Comparison of ENCODE assay signal across 11 cellular contexts in the genomic region with DNA sequence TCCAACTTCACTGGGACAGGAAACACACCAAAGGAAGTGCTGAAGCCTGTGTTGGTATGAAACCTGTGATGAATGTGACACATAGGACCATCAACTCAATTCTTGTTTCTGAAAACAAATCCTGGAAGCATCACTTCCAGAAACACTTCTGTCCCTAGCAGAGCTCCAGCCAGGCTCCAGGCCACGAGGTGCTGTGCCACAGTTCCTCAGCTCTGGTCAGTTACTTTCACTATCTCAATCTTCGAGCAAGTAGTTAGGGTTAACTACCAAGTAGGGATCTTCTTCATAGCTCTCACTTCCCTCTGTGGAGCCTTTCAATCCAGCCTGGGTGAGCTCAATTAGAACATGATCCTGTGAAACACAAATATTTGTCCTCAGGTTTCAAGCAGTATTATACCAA. TPM values are rescaled to one million over a fixed set of nuclear protein-coding genes. Genes with fewer than 3 reads are reported as not detected.
DNase-seq lines count a peak whose midpoint lies in the region; ATAC-seq lines count a peak whose summit lies in the region.
"Had no signal": no experiment of that assay in that cellular context is flagged by ENCODE, and none has a peak within 500 bp of the region (broad histone marks: within the 10 kb centered on the region; RNA-seq: fewer than 3 reads in every experiment).

No MANE protein-coding gene starts in this region.

- H3K36me3 Mint-ChIP-seq in CD4-positive, CD25-positive, alpha-beta regulatory T cell: peaks cover 30% of the 10 kb centered on the region

- no peaks in the 10 kb centered on the region for H3K9me3 ChIP-seq in CD4-positive, CD25-positive, alpha-beta regulatory T cell (ENCODE audit: control insufficient read depth in 2 of 2, low read length in 2 of 2)
- no peaks in the 10 kb centered on the region for H3K9me3 ChIP-seq in muscle layer of duodenum (ENCODE audit: control insufficient read depth in 1 of 2, low read length in 2 of 2)

- H3K36me3 ChIP-seq in CD4-positive, CD25-positive, alpha-beta regulatory T cell (ENCODE audit: control insufficient read depth, insufficient read depth, low read length): peaks cover 36% of the 10 kb centered on the region
- H3K36me3 ChIP-seq in muscle layer of duodenum (ENCODE audit: control insufficient read depth in 1 of 2, insufficient read depth in 2 of 2, low read length in 2 of 2): peaks cover 16 to 21% of the 10 kb centered on the region in 2 donors

- no peaks in the 10 kb centered on the region for H3K9me3 Mint-ChIP-seq in CD4-positive, CD25-positive, alpha-beta regulatory T cell

- H3K27me3 Mint-ChIP-seq in CD4-positive, CD25-positive, alpha-beta regulatory T cell: no peaks in the 10 kb centered on the region

- peak overlapping the region; percentile 13 to 69 (median 50) for H3K27ac Mint-ChIP-seq in CD4-positive, CD25-positive, alpha-beta regulatory T cell

- DNase-seq in CD4-positive, CD25-positive, alpha-beta regulatory T cell: peak in 1 of 3 donors; percentile 30
- peak; percentile 16 for DNase-seq in NCI-H69 (lab: John Stamatoyannopoulos, UW)
- peak; percentile 55 for DNase-seq in dermis blood vessel endothelial cell
- DNase-seq in DMS153 treated with DMSO at 0.1 percent for 48 hours (lab: John Stamatoyannopoulos, UW; ENCODE audit: unreplicated experiment): no peak
- DNase-seq: kidney had no signal

- H3K4me1 Mint-ChIP-seq in CD4-positive, CD25-positive, alpha-beta regulatory T cell: peaks cover 6 to 17% (median 12%) of the 10 kb centered on the region in 4 donors

- H3K27me3 ChIP-seq in CD4-positive, CD25-positive, alpha-beta regulatory T cell (ENCODE audit: control insufficient read depth, insufficient read depth, low read length): no peaks in the 10 kb centered on the region
- H3K27me3 ChIP-seq in muscle layer of duodenum (ENCODE audit: low read depth, low read length): no peaks in the 10 kb centered on the region

- ATAC-seq in CD4-positive, CD25-positive, alpha-beta regulatory T cell (ENCODE audit: low read depth in 2 of 2): peak in 1 of 2 donors; percentile 40
- no peak for ATAC-seq in GM21423 (IDR thresholded peaks at IDR 0.05; ENCODE audit: unreplicated experiment)
- no peak for ATAC-seq in HG03469 (IDR thresholded peaks at IDR 0.05; ENCODE audit: unreplicated experiment)
- ATAC-seq in GM21717 (IDR thresholded peaks at IDR 0.05; ENCODE audit: unreplicated experiment): no peak

- H3K4me1 ChIP-seq in CD4-positive, CD25-positive, alpha-beta regulatory T cell (ENCODE audit: control insufficient read depth, insufficient read depth, low read length, poor library complexity, severe bottlenecking): no peaks in the 10 kb centered on the region
- H3K4me1 ChIP-seq in muscle layer of duodenum (ENCODE audit: control insufficient read depth in 1 of 2, insufficient read depth in 2 of 2, low read length in 2 of 2): no peaks in the 10 kb centered on the region

- H3K4me3 ChIP-seq in CD4-positive, CD25-positive, alpha-beta regulatory T cell (ENCODE audit: low read depth, low read length): no peak overlapping the region
- no peak overlapping the region for H3K4me3 ChIP-seq in muscle layer of duodenum (ENCODE audit: low read depth in 1 of 2, low read length in 2 of 2)
- H3K4me3 ChIP-seq: skin epidermis had no signal

- no peak overlapping the region for H3K27ac ChIP-seq in CD4-positive, CD25-positive, alpha-beta regulatory T cell (ENCODE audit: insufficient read depth, low read length, poor library complexity, severe bottlenecking)
- H3K27ac ChIP-seq in muscle layer of duodenum (ENCODE audit: low read length): peak overlapping the region; percentile 7

- H3K4me3 Mint-ChIP-seq in CD4-positive, CD25-positive, alpha-beta regulatory T cell: no peak overlapping the region

RNA-seq across cellular contexts. Expression of a gene that starts 3.6 kb away (rescaled TPM):
- not detected for total RNA-seq in CD4-positive, CD25-positive, alpha-beta regulatory T cell
- not detected for polyA plus RNA-seq in CD4-positive, CD25-positive, alpha-beta regulatory T cell
- under 0.01 TPM in 1 of 2 replicates, not detected in the other for total RNA-seq in dermis blood vessel endothelial cell
- total RNA-seq: kidney, SK-MEL-5 had no signal

RNA-seq across cellular contexts. Expression of a gene that starts 35.6 kb away (rescaled TPM):
- 27.7 TPM for total RNA-seq in CD4-positive, CD25-positive, alpha-beta regulatory T cell
- 10 to 100 TPM; 15.6 to 18.7 (median 18.0) TPM for polyA plus RNA-seq in CD4-positive, CD25-positive, alpha-beta regulatory T cell
- 15.5 and 46.5 TPM in 2 replicates for total RNA-seq in dermis blood vessel endothelial cell
